In genomic region chr18:8362863-8363262, GRCh38 we compare ENCODE assay signal across 28 cellular contexts.
"Had no signal": no experiment of that assay in that cellular context is flagged by ENCODE, and none has a peak within 500 bp of the region (broad histone marks: within the 10 kb centered on the region; RNA-seq: fewer than 3 reads in every experiment).

No MANE protein-coding gene starts in this region.

- ATAC-seq: activated CD4-positive, CD25-positive, alpha-beta regulatory T cell treated with anti-CD3 and anti-CD28 coated beads, Interleukin-2, amount 50 U/mL, for 24 hours; activated CD8-positive, alpha-beta T cell treated with anti-CD3 and anti-CD28 coated beads for 36 hours; activated naive CD8-positive, alpha-beta T cell treated with anti-CD3 and anti-CD28 coated beads, Interleukin-2, amount 50 U/mL, for 24 hours; activated T-cell treated with anti-CD3 and anti-CD28 coated beads, Interleukin-2, amount 50 U/mL, for 4 hours; activated T-helper 17 cell treated with anti-CD3 and anti-CD28 coated beads, Interleukin-2, amount 50 U/mL, for 72 hours; body of pancreas; esophagus mucosa; T-helper 17 cell had no signal

- H3K4me1 Mint-ChIP-seq: activated B cell treated with CpG ODN at 0.5 μM for 24 hours; activated naive CD8-positive, alpha-beta T cell treated with anti-CD3 and anti-CD28 coated beads for 36 hours; activated naive CD8-positive, alpha-beta T cell treated with anti-CD3 and anti-CD28 coated beads, Interleukin-2, amount 50 U/mL, for 24 hours; activated T-helper 17 cell treated with anti-CD3 and anti-CD28 coated beads, Interleukin-2, amount 50 U/mL, for 72 hours had no signal

- H3K9me3 ChIP-seq: adrenal gland, body of pancreas had no signal

- H3K27me3 Mint-ChIP-seq: activated T-helper 17 cell treated with anti-CD3 and anti-CD28 coated beads, Interleukin-2, amount 50 U/mL, for 72 hours had no signal

- H3K36me3 Mint-ChIP-seq: activated naive CD4-positive, alpha-beta T cell treated with anti-CD3 and anti-CD28 coated beads, Interleukin-2, amount 50 U/mL, for 24 hours; activated naive CD8-positive, alpha-beta T cell treated with anti-CD3 and anti-CD28 coated beads for 36 hours had no signal

- H3K9me3 Mint-ChIP-seq: activated B cell treated with CpG ODN at 0.5 μM for 24 hours; activated CD8-positive, alpha-beta T cell treated with anti-CD3 and anti-CD28 coated beads for 36 hours; activated naive CD4-positive, alpha-beta T cell treated with anti-CD3 and anti-CD28 coated beads, Interleukin-2, amount 50 U/mL, for 24 hours; activated naive CD8-positive, alpha-beta T cell treated with anti-CD3 and anti-CD28 coated beads for 36 hours; activated naive CD8-positive, alpha-beta T cell treated with anti-CD3 and anti-CD28 coated beads, Interleukin-2, amount 50 U/mL, for 24 hours; activated T-cell treated with anti-CD3 and anti-CD28 coated beads, Interleukin-2, amount 50 U/mL, for 4 hours; activated T-helper 17 cell treated with anti-CD3 and anti-CD28 coated beads, Interleukin-2, amount 50 U/mL, for 72 hours; T-helper 2 cell treated with Interferon-gamma antibody and Interleukin-4, amounts not matched to agents 5 μg/mL and 100 μg/mL, for 36 hours had no signal

- H3K27ac Mint-ChIP-seq: activated B cell treated with CpG ODN at 0.5 μM for 24 hours; activated CD8-positive, alpha-beta T cell treated with anti-CD3 and anti-CD28 coated beads for 36 hours; activated naive CD4-positive, alpha-beta T cell treated with anti-CD3 and anti-CD28 coated beads, Interleukin-2, amount 50 U/mL, for 24 hours; activated naive CD8-positive, alpha-beta T cell treated with anti-CD3 and anti-CD28 coated beads for 36 hours; activated naive CD8-positive, alpha-beta T cell treated with anti-CD3 and anti-CD28 coated beads, Interleukin-2, amount 50 U/mL, for 24 hours; activated T-helper 17 cell treated with anti-CD3 and anti-CD28 coated beads, Interleukin-2, amount 50 U/mL, for 72 hours; T-helper 17 cell; T-helper 2 cell treated with Interferon-gamma antibody and Interleukin-4, amounts not matched to agents 5 μg/mL and 100 μg/mL, for 36 hours had no signal

- H3K4me3 Mint-ChIP-seq: activated B cell treated with CpG ODN at 0.5 μM for 24 hours; activated CD8-positive, alpha-beta T cell treated with anti-CD3 and anti-CD28 coated beads for 36 hours; activated naive CD4-positive, alpha-beta T cell treated with anti-CD3 and anti-CD28 coated beads, Interleukin-2, amount 50 U/mL, for 24 hours; activated naive CD8-positive, alpha-beta T cell treated with anti-CD3 and anti-CD28 coated beads for 36 hours; activated naive CD8-positive, alpha-beta T cell treated with anti-CD3 and anti-CD28 coated beads, Interleukin-2, amount 50 U/mL, for 24 hours; activated T-cell treated with anti-CD3 and anti-CD28 coated beads, Interleukin-2, amount 50 U/mL, for 4 hours; activated T-helper 17 cell treated with anti-CD3 and anti-CD28 coated beads, Interleukin-2, amount 50 U/mL, for 72 hours; T-helper 17 cell; T-helper 2 cell treated with Interferon-gamma antibody and Interleukin-4, amounts not matched to agents 5 μg/mL and 100 μg/mL, for 36 hours had no signal

- H3K27me3 ChIP-seq: adrenal gland, body of pancreas had no signal

- H3K27ac ChIP-seq: adrenal gland, body of pancreas, WERI-Rb-1 had no signal

- H3K4me3 ChIP-seq: adrenal gland, body of pancreas had no signal

- H3K36me3 ChIP-seq: adrenal gland, WERI-Rb-1 had no signal

- DNase-seq: activated B cell treated with CpG ODN at 0.5 μM for 24 hours; activated CD4-positive, alpha-beta T cell treated with anti-CD3 and anti-CD28 coated beads for 48 hours; activated CD4-positive, alpha-beta T cell treated with anti-CD3 and anti-CD28 coated beads, Interleukin-2, amount 50 U/mL, for 1 hour; activated CD4-positive, alpha-beta T cell treated with anti-CD3 and anti-CD28 coated beads, Interleukin-2, amount 50 U/mL, for 48 hours; activated CD8-positive, alpha-beta memory T cell treated with anti-CD3 and anti-CD28 coated beads for 24 hours; activated CD8-positive, alpha-beta T cell treated with anti-CD3 and anti-CD28 coated beads for 36 hours; activated effector memory CD4-positive, alpha-beta T cell treated with Interleukin-2 at 50 U/mL for 16 hours; activated gamma-delta T cell treated with Interleukin-2 at 50 U/mL for 16 hours; activated naive CD4-positive, alpha-beta T cell treated with Interleukin-2 at 50 U/mL for 16 hours; activated naive CD8-positive, alpha-beta T cell treated with anti-CD3 and anti-CD28 coated beads for 36 hours; activated naive CD8-positive, alpha-beta T cell treated with anti-CD3 and anti-CD28 coated beads, Interleukin-2, amount 50 U/mL, for 24 hours; activated T-cell treated with anti-CD3 and anti-CD28 coated beads, Interleukin-2, amount 50 U/mL, for 4 hours; adrenal gland; amygdala; aorta; body of pancreas; caudate nucleus; effector CD8-positive, alpha-beta T cell; foreskin fibroblast; T-helper 1 cell; T-helper 17 cell; T1000; WERI-Rb-1 had no signal
